In genomic region chr4:174119051-174119450, GRCh38 we compare ENCODE assay signal across 15 cellular contexts.
DNase-seq lines count a peak whose midpoint lies in the region; ATAC-seq, FAIRE-seq and TF ChIP-seq lines count a peak whose summit lies in the region.
"Had no signal": no experiment of that assay in that cellular context is flagged by ENCODE, and none has a peak within 500 bp of the region (broad histone marks: within the 10 kb centered on the region; RNA-seq: fewer than 3 reads in every experiment).

No MANE protein-coding gene starts in this region.

- H3K9me3 ChIP-seq in SK-N-SH (no peaks in the 10 kb centered on the region), WERI-Rb-1 (ENCODE audit: severe bottlenecking) (no peaks in the 10 kb centered on the region), SJCRH30 (replicated peaks) (no peaks in the 10 kb centered on the region)
- H3K9me3 ChIP-seq: tibial nerve had no signal

- H3K27ac ChIP-seq in ACC112 (ENCODE audit: low read depth, low read length) (peak overlapping the region; percentile 59), SK-N-SH (ENCODE audit: low read depth in 2 of 2, low read length in 1 of 2) (peak overlapping the region; percentile 49 to 100), WERI-Rb-1 (no peak overlapping the region), SJCRH30 (no peak overlapping the region)
- H3K27ac ChIP-seq: dorsolateral prefrontal cortex, tibial nerve had no signal

- TF ChIP-seq RAD21 in SK-N-SH (IDR thresholded peaks at IDR 0.05; ENCODE audit: low read length): no peak

- H2AFZ ChIP-seq in ACC112 (ENCODE audit: low read length, unreplicated experiment) (peak overlapping the region; percentile 82), SK-N-SH (ENCODE audit: low read depth) (peak overlapping the region; percentile 86)

- H3K27me3 ChIP-seq in ACC112 (ENCODE audit: insufficient read depth, low read length): no peaks in the 10 kb centered on the region
- no peaks in the 10 kb centered on the region for H3K27me3 ChIP-seq in SK-N-SH (ENCODE audit: insufficient read depth)
- H3K27me3 ChIP-seq in WERI-Rb-1 (ENCODE audit: insufficient read depth, low read depth, severe bottlenecking): no peaks in the 10 kb centered on the region
- no peaks in the 10 kb centered on the region for H3K27me3 ChIP-seq in SJCRH30
- H3K27me3 ChIP-seq: tibial nerve had no signal

- ATAC-seq in HG03439 (IDR thresholded peaks at IDR 0.05; ENCODE audit: unreplicated experiment): no peak

- H3K79me2 ChIP-seq in ACC112 (ENCODE audit: control insufficient read depth, insufficient read depth, low read length, unreplicated experiment): no peaks in the 10 kb centered on the region
- H3K79me2 ChIP-seq in SK-N-SH (ENCODE audit: insufficient read depth): no peaks in the 10 kb centered on the region

- H4K20me1 ChIP-seq in SK-N-SH (ENCODE audit: insufficient read depth): no peaks in the 10 kb centered on the region

- H3K4me2 ChIP-seq in SK-N-SH: 0 out of 2 replicates have a peak overlapping the region, but pooled peaks have one; percentile 0

- H3F3A ChIP-seq in SK-N-SH (replicated peaks; ENCODE audit: insufficient read depth): no peaks in the 10 kb centered on the region

- POLR2A ChIA-PET in SK-N-SH (lab: Yijun Ruan, JAX): interaction anchor here (1.1 to 2.4 kb wide), 25 partner anchors 9 to 600 kb away, joined by 3 to 27 read pairs (median 6); partner anchors contain the start of gene HAND2

- CTCF ChIA-PET in SK-N-SH (lab: Yijun Ruan, JAX): interaction anchor here (1.0 to 2.0 kb wide), 8 partner anchors 13 to 189 kb away, joined by 3 to 22 read pairs (median 4); no protein-coding TSS in a partner anchor

- peak; percentile 3 for DNase-seq in H54 (ENCODE audit: insufficient read length, low spot score)
- peak; percentile 39 for DNase-seq in SK-N-SH
- peak; percentile 80 to 89 for DNase-seq in foreskin fibroblast
- DNase-seq in WERI-Rb-1: no peak
- no peak for DNase-seq in SJCRH30
- DNase-seq in activated CD4-positive, alpha-beta T cell treated with anti-CD3 and anti-CD28 coated beads, Interleukin-2, amount 50 U/mL, for 4 hours: no peak
- DNase-seq: activated CD4-positive, alpha-beta T cell treated with anti-CD3 and anti-CD28 coated beads, Interleukin-2, amount 10 ng/mL, durations not matched to agents 7 days and 5 days; activated gamma-delta T cell treated with Interleukin-2 at 50 U/mL for 16 hours; CD4-positive, CD25-positive, alpha-beta regulatory T cell; dorsolateral prefrontal cortex; hypothalamus had no signal

- TF ChIP-seq EP300 in SK-N-SH (IDR thresholded peaks at IDR 0.05; ENCODE audit: borderline replicate concordance in 1 of 2, low read depth in 1 of 2, low read length in 1 of 2): no peak; a peak in 1 of 4 replicates

- H3K36me3 ChIP-seq in ACC112 (ENCODE audit: insufficient read depth, low read length): no peaks in the 10 kb centered on the region
- H3K36me3 ChIP-seq in SK-N-SH (replicated peaks in 1 of 2; ENCODE audit: control insufficient read depth in 1 of 2, insufficient read depth in 2 of 2, low read length in 1 of 2): peaks cover 0 to 8% of the 10 kb centered on the region in 2 experiments
- H3K36me3 ChIP-seq in WERI-Rb-1: no peaks in the 10 kb centered on the region
- no peaks in the 10 kb centered on the region for H3K36me3 ChIP-seq in SJCRH30
- H3K36me3 ChIP-seq: tibial nerve had no signal

- peaks cover 4% of the 10 kb centered on the region for H3K4me1 ChIP-seq in ACC112 (ENCODE audit: control insufficient read depth, insufficient read depth, low read length, unreplicated experiment)
- H3K4me1 ChIP-seq in SK-N-SH (ENCODE audit: control insufficient read depth in 1 of 2, insufficient read depth in 2 of 2, low read depth in 1 of 2, low read length in 1 of 2): peaks cover 4 to 12% of the 10 kb centered on the region in 2 experiments; a peak in 2 of 4 replicates
- no peaks in the 10 kb centered on the region for H3K4me1 ChIP-seq in SJCRH30

- no peak for TF ChIP-seq CTCF in SK-N-SH (IDR thresholded peaks at IDR 0.05)
- no peak for TF ChIP-seq CTCF in foreskin fibroblast (IDR thresholded peaks at IDR 0.05; ENCODE audit: low read depth, low read length)
- TF ChIP-seq CTCF in WERI-Rb-1 (IDR thresholded peaks at IDR 0.05; ENCODE audit: low read depth, low read length): no peak

- H3K9ac ChIP-seq in SK-N-SH: no peak overlapping the region

- H3K4me3 ChIP-seq in ACC112 (ENCODE audit: low read depth, low read length) (peak overlapping the region; percentile 54), SK-N-SH (ENCODE audit: low read depth in 2 of 2, low read length in 1 of 2) (peak overlapping the region in 1 of 2 experiments; percentile 40; a peak in 2 of 4 replicates), foreskin fibroblast (ENCODE audit: low read depth in 1 of 2, low read length in 2 of 2) (no peak overlapping the region), WERI-Rb-1 (ENCODE audit: low read depth, low read length) (no peak overlapping the region), SJCRH30 (no peak overlapping the region)
- H3K4me3 ChIP-seq: lung had no signal

- no peak for TF ChIP-seq POLR2A in H54 (IDR thresholded peaks at IDR 0.05; ENCODE audit: low read depth, low read length)

- FAIRE-seq in H54 (lab: Jason Lieb, UNC): peak; percentile 69

- 32% methylated on average over 4 of the region's 4 CpGs for WGBS in SK-N-SH (ENCODE audit: low lambda C conversion rate)

- no peaks in the 10 kb centered on the region for H3K9me2 ChIP-seq in SK-N-SH

TF ChIP-seq in SK-N-SH, 30 proteins besides CTCF, POLR2A, EP300 and RAD21 (continues in another document):
- TF ChIP-seq NRF1 (IDR thresholded peaks at IDR 0.05; ENCODE audit: low read depth, low read length) (no peak), FOSL2 (IDR thresholded peaks at IDR 0.05; ENCODE audit: borderline replicate concordance, low read depth) (peak; percentile 76), USF2 (IDR thresholded peaks at IDR 0.05; ENCODE audit: borderline replicate concordance, low read depth, low read length) (no peak), YY1 (IDR thresholded peaks at IDR 0.05; ENCODE audit: low read depth) (peak; percentile 89), ELF1 (IDR thresholded peaks at IDR 0.05) (no peak), JUND (IDR thresholded peaks at IDR 0.05) (peak; percentile 54; the same call in 1 of the 2 replicates), GABPA (IDR thresholded peaks at IDR 0.05; ENCODE audit: low read depth) (no peak), CHD2 (IDR thresholded peaks at IDR 0.05; ENCODE audit: low read length, partially characterized antibody) (no peak), TAF1 (IDR thresholded peaks at IDR 0.05; ENCODE audit: borderline replicate concordance, low read depth, low read length) (no peak), SIN3A (IDR thresholded peaks at IDR 0.05; ENCODE audit: borderline replicate concordance, low read depth, low read length) (0 out of 2 replicates have a peak, but pooled peaks have one; percentile 35), MEF2A (IDR thresholded peaks at IDR 0.05; ENCODE audit: borderline replicate concordance, low read depth) (no peak), TEAD4 (IDR thresholded peaks at IDR 0.05; ENCODE audit: borderline replicate concordance, insufficient read depth) (no peak), IRF3 (IDR thresholded peaks at IDR 0.05; ENCODE audit: low read depth, low read length) (no peak), TCF12 (IDR thresholded peaks at IDR 0.05) (peak; percentile 26; the same call in 1 of the 2 replicates), POLR2AphosphoS5 (IDR thresholded peaks at IDR 0.05; ENCODE audit: low read depth, low read length) (peak; percentile 43; the same call in 1 of the 2 replicates), GATA2 (CRISPR knock-in tag; IDR thresholded peaks at IDR 0.05) (peak; percentile 42; the same call in 1 of the 2 replicates), SMC3 (IDR thresholded peaks at IDR 0.05; ENCODE audit: low read depth, low read length) (no peak), FOXM1 (IDR thresholded peaks at IDR 0.05; ENCODE audit: low read depth) (no peak), MXI1 (IDR thresholded peaks at IDR 0.05; ENCODE audit: low read depth, low read length) (peak; percentile 40; the same call in 1 of the 2 replicates), RFX5 (IDR thresholded peaks at IDR 0.05; ENCODE audit: low read length) (no peak), RCOR1 (IDR thresholded peaks at IDR 0.05; ENCODE audit: low read length) (no peak), PBX3 (IDR thresholded peaks at IDR 0.05) (no peak)

Comparison
In these comparisons a context has a peak if more than half of its experiments do, and no peak if none do; other contexts are left out.
1. H3K27ac ChIP-seq: peak in ACC112 (single experiment) and SK-N-SH (2 of 2); none in WERI-Rb-1 (single experiment) and SJCRH30 (single experiment).
2. DNase-seq: peak in H54 (single experiment), SK-N-SH (single experiment) and foreskin fibroblast (2 of 2); none in WERI-Rb-1 (single experiment), SJCRH30 (0 of 2) and activated CD4-positive, alpha-beta T cell treated with anti-CD3 and anti-CD28 coated beads, Interleukin-2, amount 50 U/mL, for 4 hours (0 of 2).